In the genomic region with DNA sequence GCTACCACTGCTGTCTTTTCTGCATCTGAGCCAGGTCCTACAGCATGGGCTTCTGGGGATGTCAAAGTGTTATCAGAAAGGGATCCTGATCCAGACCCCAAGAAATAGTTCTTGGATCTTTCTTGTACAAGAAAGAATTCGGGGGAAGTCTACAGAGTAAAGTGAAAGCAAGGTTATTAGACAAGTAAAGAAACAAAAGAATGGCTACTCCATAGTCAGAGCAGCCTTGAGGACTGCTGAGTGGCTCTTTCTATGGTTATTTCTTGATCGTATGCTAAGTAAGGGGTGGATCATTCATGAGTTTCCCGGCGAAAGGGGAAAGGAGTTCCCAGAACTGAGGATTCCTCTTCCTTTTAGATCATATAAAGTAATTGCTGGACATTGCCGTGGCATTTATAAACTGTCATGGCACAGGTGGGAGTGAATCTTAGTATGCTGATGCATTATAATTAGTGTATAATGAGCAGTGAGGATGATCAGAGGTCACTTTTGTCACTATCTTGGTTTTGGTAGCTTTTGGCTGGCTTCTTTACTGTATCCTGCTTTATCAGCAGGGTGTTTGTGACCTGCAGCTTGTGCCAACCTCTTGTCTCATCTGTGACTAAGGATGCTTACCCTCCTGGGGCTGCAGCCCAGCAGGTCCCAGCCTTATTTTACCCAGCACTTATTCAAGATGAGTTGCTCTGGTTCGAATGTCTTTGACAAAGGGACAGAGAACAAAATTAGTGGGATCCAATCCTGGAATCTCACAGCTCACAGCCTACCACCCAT, we compare ENCODE assay signal across 1 cellular context.
TF ChIP-seq lines count a peak whose summit lies in the region.

No MANE protein-coding gene starts in this region.

TF ChIP-seq in H1, 55 proteins besides CTCF, POLR2A, EP300 and RAD21 (continued from another document):
- TF ChIP-seq, protein P1, sequence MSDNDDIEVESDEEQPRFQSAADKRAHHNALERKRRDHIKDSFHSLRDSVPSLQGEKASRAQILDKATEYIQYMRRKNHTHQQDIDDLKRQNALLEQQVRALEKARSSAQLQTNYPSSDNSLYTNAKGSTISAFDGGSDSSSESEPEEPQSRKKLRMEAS (IDR thresholded peaks at IDR 0.05): no peak
- TF ChIP-seq, protein P2, sequence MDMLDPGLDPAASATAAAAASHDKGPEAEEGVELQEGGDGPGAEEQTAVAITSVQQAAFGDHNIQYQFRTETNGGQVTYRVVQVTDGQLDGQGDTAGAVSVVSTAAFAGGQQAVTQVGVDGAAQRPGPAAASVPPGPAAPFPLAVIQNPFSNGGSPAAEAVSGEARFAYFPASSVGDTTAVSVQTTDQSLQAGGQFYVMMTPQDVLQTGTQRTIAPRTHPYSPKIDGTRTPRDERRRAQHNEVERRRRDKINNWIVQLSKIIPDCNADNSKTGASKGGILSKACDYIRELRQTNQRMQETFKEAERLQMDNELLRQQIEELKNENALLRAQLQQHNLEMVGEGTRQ (IDR thresholded peaks at IDR 0.05; ENCODE audit: low read length): no peak
- TF ChIP-seq JUN (IDR thresholded peaks at IDR 0.05; ENCODE audit: low read depth, low read length) (no peak), JUND (IDR thresholded peaks at IDR 0.05; ENCODE audit: low read length) (no peak), HDAC6 (IDR thresholded peaks at IDR 0.05; ENCODE audit: low read depth, low read length) (no peak)
